Comparison of ENCODE assay signal across 15 cellular contexts in the genomic region with DNA sequence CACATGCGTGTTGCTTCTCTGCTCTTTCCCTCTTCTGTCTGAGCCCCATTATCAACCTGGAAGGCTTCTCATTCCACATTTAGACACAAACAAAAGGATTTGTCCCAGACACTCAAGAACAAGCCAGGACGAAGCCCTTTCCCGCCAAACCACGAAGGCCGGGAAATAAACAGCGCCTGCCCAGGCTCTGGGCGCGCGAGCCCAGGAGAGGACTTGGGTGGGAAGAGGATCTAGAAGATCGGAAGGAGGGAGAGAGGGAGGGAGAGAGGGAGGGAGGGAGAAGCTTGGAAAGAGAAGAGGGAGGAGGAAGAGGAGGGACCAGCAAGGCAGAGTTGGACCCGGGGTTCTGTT. TPM values are rescaled to one million over a fixed set of nuclear protein-coding genes. Genes with fewer than 3 reads are reported as not detected.
A peak's percentile ranks its signal among the peaks of the same experiment; 100 is the strongest.
DNase-seq lines count a peak whose midpoint lies in the region; ATAC-seq and TF ChIP-seq lines count a peak whose summit lies in the region.
"Had no signal": no experiment of that assay in that cellular context is flagged by ENCODE, and none has a peak within 500 bp of the region (broad histone marks: within the 10 kb centered on the region; RNA-seq: fewer than 3 reads in every experiment).

No MANE protein-coding gene starts in this region.

- peaks cover 7% of the 10 kb centered on the region for H3K4me1 ChIP-seq in endodermal cell (ENCODE audit: control insufficient read depth, insufficient read depth, low read length)
- H3K4me1 ChIP-seq in neural progenitor cell, result peaks cover 35% of the 10 kb centered on the region
- peaks cover 3% of the 10 kb centered on the region; the same call in 1 of the 2 replicates for H3K4me1 ChIP-seq in PC-3 (ENCODE audit: insufficient read depth, low read length)

- no peaks in the 10 kb centered on the region for H3K9me3 Mint-ChIP-seq in T-helper 1 cell treated with Interleukin-12 subunit alpha and Interleukin-12 subunit beta and Interleukin-4 antibody, amounts not matched to agents 30 μg/mL and 1 μg/mL, for 36 hours
- H3K9me3 Mint-ChIP-seq in endodermal cell (no peaks in the 10 kb centered on the region), neural progenitor cell (no peaks in the 10 kb centered on the region), immature natural killer cell (peaks cover 0 to 5% (median 0%) of the 10 kb centered on the region in 6 donors)

- peak overlapping the region; percentile 70 for H3K4me2 ChIP-seq in neural progenitor cell
- H3K4me2 ChIP-seq in PC-3 (ENCODE audit: low read length), result no peak overlapping the region

- TF ChIP-seq CTCF in endodermal cell (conservative IDR thresholded peaks at IDR 0.05) (no peak), neural progenitor cell (IDR thresholded peaks at IDR 0.05) (no peak), PC-3 (conservative IDR thresholded peaks at IDR 0.05; ENCODE audit: low read depth, low read length) (no peak)

- ATAC-seq in PC-3, result no peak

- H3K9me3 ChIP-seq in endodermal cell (ENCODE audit: control insufficient read depth, low read length), result no peaks in the 10 kb centered on the region
- H3K9me3 ChIP-seq in neural progenitor cell (ENCODE audit: low read depth), result no peaks in the 10 kb centered on the region
- no peaks in the 10 kb centered on the region for H3K9me3 ChIP-seq in PC-3 (ENCODE audit: low read length)
- H3K9me3 ChIP-seq: transverse colon had no signal

- H3K27ac Mint-ChIP-seq in T-helper 1 cell treated with Interleukin-12 subunit alpha and Interleukin-12 subunit beta and Interleukin-4 antibody, amounts not matched to agents 30 μg/mL and 1 μg/mL, for 36 hours, result no peak overlapping the region
- H3K27ac Mint-ChIP-seq in endodermal cell (no peak overlapping the region), neural progenitor cell (no peak overlapping the region), immature natural killer cell (no peak overlapping the region)

- H3K4me3 ChIP-seq in H7 (ENCODE audit: insufficient read depth, low read depth, low read length), result peak overlapping the region; percentile 34
- H3K4me3 ChIP-seq in endodermal cell (ENCODE audit: low read length), result peak overlapping the region; percentile 47
- H3K4me3 ChIP-seq in neural progenitor cell, result peak overlapping the region; percentile 35
- no peak overlapping the region for H3K4me3 ChIP-seq in PC-3 (ENCODE audit: low read length)
- H3K4me3 ChIP-seq: transverse colon had no signal

- CTCF ChIA-PET in PC-3 (lab: Charles Lee), result no interaction called here

- intact Hi-C loops in PC-3 (cut with micrococcal nuclease), result no loop called here

- H2AFZ ChIP-seq in neural progenitor cell (replicated peaks), result peak overlapping the region; percentile 58
- H2AFZ ChIP-seq in PC-3 (ENCODE audit: low read length), result no peak overlapping the region

- no peaks in the 10 kb centered on the region for H3K9me2 ChIP-seq in PC-3 (replicated peaks; ENCODE audit: low read length)

- peaks cover 63% of the 10 kb centered on the region for H4K20me1 ChIP-seq in neural progenitor cell (ENCODE audit: low read depth)
- no peaks in the 10 kb centered on the region for H4K20me1 ChIP-seq in PC-3 (ENCODE audit: low read length)

- peaks cover 92% of the 10 kb centered on the region for H3K27me3 Mint-ChIP-seq in T-helper 1 cell treated with Interleukin-12 subunit alpha and Interleukin-12 subunit beta and Interleukin-4 antibody, amounts not matched to agents 30 μg/mL and 1 μg/mL, for 36 hours (ENCODE audit: low read depth)
- peaks cover 93% of the 10 kb centered on the region for H3K27me3 Mint-ChIP-seq in endodermal cell (ENCODE audit: insufficient read depth)
- H3K27me3 Mint-ChIP-seq in neural progenitor cell (ENCODE audit: insufficient read depth, low read depth), result peaks cover 86% of the 10 kb centered on the region
- peaks cover 52 to 81% (median 62%) of the 10 kb centered on the region in 3 donors for H3K27me3 Mint-ChIP-seq in immature natural killer cell (ENCODE audit: low read depth in 3 of 3)

- peaks cover 4% of the 10 kb centered on the region for H3K36me3 Mint-ChIP-seq in T-helper 1 cell treated with Interleukin-12 subunit alpha and Interleukin-12 subunit beta and Interleukin-4 antibody, amounts not matched to agents 30 μg/mL and 1 μg/mL, for 36 hours (ENCODE audit: low read depth)
- no peaks in the 10 kb centered on the region for H3K36me3 Mint-ChIP-seq in endodermal cell (ENCODE audit: low read depth)
- peaks cover 2% of the 10 kb centered on the region for H3K36me3 Mint-ChIP-seq in neural progenitor cell
- H3K36me3 Mint-ChIP-seq in immature natural killer cell, result peaks cover 0 to 4% (median 0%) of the 10 kb centered on the region in 3 donors

- H3K4me3 Mint-ChIP-seq in T-helper 1 cell treated with Interleukin-12 subunit alpha and Interleukin-12 subunit beta and Interleukin-4 antibody, amounts not matched to agents 30 μg/mL and 1 μg/mL, for 36 hours, result peak overlapping the region; percentile 19
- H3K4me3 Mint-ChIP-seq in endodermal cell (peak overlapping the region; percentile 68), neural progenitor cell (peak overlapping the region; percentile 85), immature natural killer cell (peak overlapping the region in 2 of 5 donors; percentile 8 to 10)

- H3K79me2 ChIP-seq in neural progenitor cell (ENCODE audit: low read depth) (no peaks in the 10 kb centered on the region), PC-3 (ENCODE audit: low read length) (no peaks in the 10 kb centered on the region)

- BruUV-seq in PC-3 (replicated peaks; lab: Mats Ljungman, UMichigan), result no TSS peak

- H3K27ac ChIP-seq in endodermal cell (ENCODE audit: low read depth, low read length) (no peak overlapping the region), neural progenitor cell (no peak overlapping the region), PC-3 (ENCODE audit: low read length) (no peak overlapping the region)
- H3K27ac ChIP-seq: cardiac muscle cell, transverse colon had no signal

- peaks cover 83% of the 10 kb centered on the region for H3K27me3 ChIP-seq in H7 (ENCODE audit: control insufficient read depth, insufficient read depth, low read length)
- H3K27me3 ChIP-seq in endodermal cell (ENCODE audit: control insufficient read depth, insufficient read depth, low read length, poor library complexity, severe bottlenecking), result peaks cover 76% of the 10 kb centered on the region
- peaks cover 100% of the 10 kb centered on the region for H3K27me3 ChIP-seq in neural progenitor cell
- H3K27me3 ChIP-seq in PC-3 (ENCODE audit: low read length), result no peaks in the 10 kb centered on the region

- DNase-seq in T-helper 1 cell (no peak), H7 (no peak), endodermal cell (no peak), neural progenitor cell (ENCODE audit: low spot score) (peak; percentile 43), PC-3 (no peak), immature natural killer cell (no peak)
- DNase-seq in stimulated activated CD4-positive, alpha-beta T cell treated with anti-CD3 and anti-CD28 coated beads, Interleukin-12 subunit alpha, Interleukin-12 subunit beta, amount 100 ng/mL, for 4 hours, result no peak
- DNase-seq: activated gamma-delta T cell treated with Interleukin-2 at 50 U/mL for 16 hours, NCI-H1105 treated with DMSO at 0.1 percent for 48 hours, transverse colon had no signal

- 7% methylated on average over 10 of the region's 11 CpGs; no CpG with 5 or more reads in 1 of the 2 experiments for WGBS in endodermal cell (ENCODE audit: insufficient coverage in 1 of 2, insufficient read length in 1 of 2), 2 experiments

- H3K36me3 ChIP-seq in H7 (replicated peaks; ENCODE audit: control insufficient read depth, insufficient read depth, low read length) (no peaks in the 10 kb centered on the region), endodermal cell (ENCODE audit: control insufficient read depth, insufficient read depth, low read length) (no peaks in the 10 kb centered on the region), neural progenitor cell (no peaks in the 10 kb centered on the region), PC-3 (ENCODE audit: low read depth, low read length) (no peaks in the 10 kb centered on the region)
- H3K36me3 ChIP-seq: cardiac muscle cell, transverse colon had no signal

- H3K9ac ChIP-seq in endodermal cell (ENCODE audit: extremely low read depth, low read length, poor library complexity, severe bottlenecking) (no peak overlapping the region), neural progenitor cell (no peak overlapping the region), PC-3 (ENCODE audit: low read length) (no peak overlapping the region)

- peaks cover 25% of the 10 kb centered on the region for H3K4me1 Mint-ChIP-seq in T-helper 1 cell treated with Interleukin-12 subunit alpha and Interleukin-12 subunit beta and Interleukin-4 antibody, amounts not matched to agents 30 μg/mL and 1 μg/mL, for 36 hours (ENCODE audit: low read depth)
- H3K4me1 Mint-ChIP-seq in endodermal cell (peaks cover 45% of the 10 kb centered on the region), neural progenitor cell (peaks cover 48% of the 10 kb centered on the region), immature natural killer cell (peaks cover 30 to 41% of the 10 kb centered on the region in 2 donors)

- POLR2A ChIA-PET in PC-3 (lab: Charles Lee; ENCODE audit: unreplicated experiment), result no interaction called here

- H3F3A ChIP-seq in neural progenitor cell (ENCODE audit: low read depth), result peaks cover 47% of the 10 kb centered on the region
- H3F3A ChIP-seq in PC-3 (ENCODE audit: low read length, unreplicated experiment), result no peaks in the 10 kb centered on the region

RNA-seq across cellular contexts. Expression of gene SP9, which starts 6.8 kb away (rescaled TPM):
- total RNA-seq in H7 (2014; rRNA removed; shearing (Covaris generic)), result 0.10 and 0.15 TPM in 2 replicates
- total RNA-seq in endodermal cell (not detected), neural progenitor cell (ENCODE audit: low replicate concordance) (not detected in 2 replicates), PC-3 (2014; rRNA removed) (not detected in 2 replicates)
- polyA plus RNA-seq in endodermal cell (2013, experiment 1 of 2), result 2.8 TPM
- 1.6 TPM for polyA plus RNA-seq in endodermal cell (2013, experiment 2 of 2)
- not detected for polyA plus RNA-seq in immature natural killer cell
- total RNA-seq: cardiac muscle cell; HT-29; NCI-H460; T-helper 2 cell treated with Interferon-gamma antibody and Interleukin-4, amounts not matched to agents 100 ng/mL and 5 ng/mL, for 36 hours; transverse colon had no signal
- polyA plus RNA-seq: cardiac muscle cell had no signal
